ENCODE assay signal across 29 cellular contexts in genomic region chr17:36205637-36206458, GRCh38. TPM values are rescaled to one million over a fixed set of nuclear protein-coding genes. Genes with fewer than 3 reads are reported as not detected.
DNase-seq lines count a peak whose midpoint lies in the region; ATAC-seq, FAIRE-seq and TF ChIP-seq lines count a peak whose summit lies in the region.
"Had no signal": no experiment of that assay in that cellular context is flagged by ENCODE, and none has a peak within 500 bp of the region (broad histone marks: within the 10 kb centered on the region; RNA-seq: fewer than 3 reads in every experiment).

No MANE protein-coding gene starts in this region.

- ATAC-seq in GM19463 (IDR thresholded peaks at IDR 0.05; ENCODE audit: unreplicated experiment) (peak; percentile 32), HG03280 (IDR thresholded peaks at IDR 0.05; ENCODE audit: unreplicated experiment) (peak; percentile 13), GM18873 (IDR thresholded peaks at IDR 0.05; ENCODE audit: low FRiP score, unreplicated experiment) (no peak)
- ATAC-seq in central memory CD8-positive, alpha-beta T cell (replicated peaks; ENCODE audit: extremely low read depth, poor library complexity, severe bottlenecking): no peak
- ATAC-seq: left colon had no signal

- no peaks in the 10 kb centered on the region for H3K9me3 ChIP-seq in BLaER1
- H3K9me3 ChIP-seq: Caco-2 had no signal

- no peak for TF ChIP-seq POLR2A in GM12891 (IDR thresholded peaks at IDR 0.05; ENCODE audit: low read depth, low read length)

- FAIRE-seq in GM12891 (lab: Jason Lieb, UNC): no peak
- FAIRE-seq: A204.1 had no signal

- no peaks in the 10 kb centered on the region for H3K36me3 ChIP-seq in BLaER1
- H3K36me3 ChIP-seq: tibial artery had no signal

- H3K9ac ChIP-seq in BLaER1: no peak overlapping the region

- peaks cover 63% of the 10 kb centered on the region for H3K4me1 ChIP-seq in BLaER1
- H3K4me1 ChIP-seq: Caco-2, tibial artery had no signal

- no peak for DNase-seq in central memory CD8-positive, alpha-beta T cell (ENCODE audit: low spot score in 2 of 2)
- no peak for DNase-seq in GM12891 (ENCODE audit: insufficient read length, low spot score)
- no peak for DNase-seq in GM19238 (ENCODE audit: insufficient read length, low spot score)
- no peak for DNase-seq in NCI-H446 treated with DMSO at 0.1 percent for 48 hours (lab: John Stamatoyannopoulos, UW)
- DNase-seq: activated B cell treated with CpG ODN at 0.5 μM for 24 hours; activated CD4-positive, alpha-beta T cell treated with anti-CD3 and anti-CD28 coated beads, Interleukin-2, amount 50 U/mL, for 4 hours; activated naive CD4-positive, alpha-beta T cell treated with Interleukin-2 at 50 U/mL for 16 hours; activated T-cell treated with anti-CD3 and anti-CD28 coated beads for 4 hours; Caco-2; DND-41; GOT3; left colon; NCI-H146; NCI-H526; occipital lobe; retina; stimulated activated CD4-positive, alpha-beta T cell treated with anti-CD3 and anti-CD28 coated beads, Interleukin-2, amount 100 ng/mL, for 48 hours; stimulated activated naive CD4-positive, alpha-beta T cell treated with Interleukin-2 at 50 U/mL for 16 hours; T-helper 9 cell; tibial artery had no signal

- H3K4me1 Mint-ChIP-seq in central memory CD8-positive, alpha-beta T cell: peaks cover 69% of the 10 kb centered on the region

- H3K27ac Mint-ChIP-seq in central memory CD8-positive, alpha-beta T cell (ENCODE audit: low read depth): peak overlapping the region; percentile 69
- H3K27ac Mint-ChIP-seq: activated B cell treated with CpG ODN at 0.5 μM for 24 hours, B cell, memory B cell had no signal

- no peaks in the 10 kb centered on the region for H3K27me3 ChIP-seq in BLaER1
- H3K27me3 ChIP-seq: tibial artery had no signal

- no peak overlapping the region for H3K4me3 ChIP-seq in BLaER1
- H3K4me3 ChIP-seq: coronary artery, tibial artery had no signal

- H3K4me3 Mint-ChIP-seq in central memory CD8-positive, alpha-beta T cell: peak overlapping the region; percentile 21
- H3K4me3 Mint-ChIP-seq: B cell, memory B cell had no signal

- no peaks in the 10 kb centered on the region for H4K20me1 ChIP-seq in BLaER1

- H3K4me2 ChIP-seq in BLaER1: peak overlapping the region; percentile 53

- H3K27ac ChIP-seq in BLaER1: no peak overlapping the region
- H3K27ac ChIP-seq: coronary artery, RWPE1, tibial artery had no signal

- peaks cover 7% of the 10 kb centered on the region for H3K36me3 Mint-ChIP-seq in central memory CD8-positive, alpha-beta T cell (ENCODE audit: insufficient read depth)
- H3K36me3 Mint-ChIP-seq: memory B cell had no signal

- H3K9me3 Mint-ChIP-seq in central memory CD8-positive, alpha-beta T cell: no peaks in the 10 kb centered on the region
- H3K9me3 Mint-ChIP-seq: activated B cell treated with CpG ODN at 0.5 μM for 24 hours had no signal

- H3K27me3 Mint-ChIP-seq in central memory CD8-positive, alpha-beta T cell: no peaks in the 10 kb centered on the region

TF ChIP-seq in GM12891, 5 proteins besides CTCF, POLR2A, EP300 and RAD21:
- TF ChIP-seq SPI1 (IDR thresholded peaks at IDR 0.05; ENCODE audit: low read depth, low read length) (no peak), TAF1 (IDR thresholded peaks at IDR 0.05; ENCODE audit: low read depth, low read length) (no peak), POLR2AphosphoS5 (IDR thresholded peaks at IDR 0.05; ENCODE audit: low read depth, low read length) (no peak), PAX5 (IDR thresholded peaks at IDR 0.05; ENCODE audit: insufficient read depth, low read length, severe bottlenecking) (no peak), POU2F2 (IDR thresholded peaks at IDR 0.05; ENCODE audit: low read depth, low read length) (no peak)

RNA-seq across cellular contexts. Expression of gene CCL4L2, which starts 5.0 kb away (rescaled TPM):
- 2.3 TPM for polyA plus RNA-seq in GM12891 (2012; ENCODE audit: low read depth, missing spikeins)

RNA-seq across cellular contexts. Expression of gene CCL3L1, which starts 9.3 kb away (rescaled TPM):
- 17.2 TPM for polyA plus RNA-seq in GM12891 (2012; ENCODE audit: low read depth, missing spikeins)

RNA-seq across cellular contexts. Expression of gene TBC1D3B, which starts 29.4 kb away (rescaled TPM):
- polyA plus RNA-seq in GM12891 (2012; ENCODE audit: low read depth, missing spikeins): 3.3 TPM

RNA-seq across cellular contexts. Expression of gene TBC1D3I, which starts 58.5 kb away (rescaled TPM):
- 0.13 TPM for polyA plus RNA-seq in GM12891 (2012; ENCODE audit: low read depth, missing spikeins)

Comparison
In these comparisons a context has a peak if more than half of its experiments do, and no peak if none do; other contexts are left out.
1. ATAC-seq: peak in GM19463 (single experiment) and HG03280 (single experiment); none in central memory CD8-positive, alpha-beta T cell (single experiment) and GM18873 (single experiment).